In the genomic region with DNA sequence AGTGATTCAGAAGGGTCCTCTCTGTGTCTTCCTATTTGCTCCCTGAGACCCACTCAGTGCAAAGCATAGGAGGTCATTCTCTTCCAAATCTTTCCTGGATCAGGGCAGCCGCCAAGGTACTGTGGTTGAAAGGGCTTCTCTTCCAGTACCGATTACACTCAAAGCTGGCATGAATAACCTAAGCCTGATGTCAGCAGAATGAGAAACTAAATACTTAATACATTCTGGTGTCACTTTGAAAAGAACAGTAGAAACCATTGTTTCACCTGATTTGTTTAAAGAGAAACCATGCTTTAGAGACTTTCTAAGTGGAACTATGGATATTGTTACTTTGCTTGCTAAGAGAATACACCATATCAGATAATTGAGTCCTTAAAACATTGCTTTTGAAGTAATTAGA, we compare ENCODE assay signal across 12 cellular contexts. TPM values are rescaled to one million over a fixed set of nuclear protein-coding genes. Genes with fewer than 3 reads are reported as not detected.
A peak's percentile ranks its signal among the peaks of the same experiment; 100 is the strongest.
DNase-seq lines count a peak whose midpoint lies in the region; ATAC-seq and TF ChIP-seq lines count a peak whose summit lies in the region.
"Had no signal": no experiment of that assay in that cellular context is flagged by ENCODE, and none has a peak within 500 bp of the region (broad histone marks: within the 10 kb centered on the region; RNA-seq: fewer than 3 reads in every experiment).

No MANE protein-coding gene starts in this region.

- H3K36me3 ChIP-seq in Karpas-422 (ENCODE audit: insufficient read depth, low read length) (peaks cover 32% of the 10 kb centered on the region), mammary epithelial cell (ENCODE audit: insufficient read depth, low read length) (no peaks in the 10 kb centered on the region)

- H4K20me1 ChIP-seq in Karpas-422 (ENCODE audit: insufficient read depth, low read depth, low read length) (peaks cover 27% of the 10 kb centered on the region), mammary epithelial cell (ENCODE audit: insufficient read depth, low read length) (no peaks in the 10 kb centered on the region)

- no peaks in the 10 kb centered on the region for H3K27me3 ChIP-seq in Karpas-422 (ENCODE audit: low read length)
- H3K27me3 ChIP-seq in mammary epithelial cell (ENCODE audit: insufficient read depth, low read length) = no peaks in the 10 kb centered on the region

- dilution Hi-C loops in mammary epithelial cell (cut with HindIII; ENCODE audit: low sequenced_read_pairs) = loop anchor here (5.0 kb wide), 1 partner anchor 46 kb away; no protein-coding TSS in a partner anchor

- peak; percentile 49 for DNase-seq in ACHN
- DNase-seq in Karpas-422 = no peak
- DNase-seq in mammary epithelial cell = peak; percentile 68
- DNase-seq in kidney tubule cell (ENCODE audit: low spot score) = peak; percentile 70
- DNase-seq in Right ventricle myocardium superior = no peak
- no peak for DNase-seq in activated T-cell treated with anti-CD3 and anti-CD28 coated beads for 4 hours
- DNase-seq in SHP77 (lab: John Stamatoyannopoulos, UW) = no peak
- DNase-seq: natural killer cell; NCI-H187; stimulated activated CD4-positive, alpha-beta T cell treated with anti-CD3 and anti-CD28 coated beads, Interleukin-15, amount 100 ng/mL, for 24 hours; stimulated activated naive CD8-positive, alpha-beta T cell treated with anti-CD3 and anti-CD28 coated beads, Interleukin-15, Interleukin-2, amounts not matched to agents 100 U/mL and 50 U/mL, for 24 hours had no signal

- TF ChIP-seq CTCF in mammary epithelial cell (conservative IDR thresholded peaks at IDR 0.05 in 1 of 2, IDR thresholded peaks at IDR 0.05 in 1 of 2; ENCODE audit: extremely low read depth in 1 of 2, insufficient read depth in 1 of 2, low read depth in 1 of 2, low read length in 2 of 2) = no peak

- H3K4me2 ChIP-seq in Karpas-422 (ENCODE audit: low read depth, low read length, poor library complexity, severe bottlenecking) = peak overlapping the region; percentile 67
- H3K4me2 ChIP-seq in mammary epithelial cell (ENCODE audit: insufficient read depth, low read depth, low read length) = peak overlapping the region; percentile 78

- H3K4me1 ChIP-seq in Karpas-422 (ENCODE audit: low read length) (peaks cover 96% of the 10 kb centered on the region), mammary epithelial cell (ENCODE audit: insufficient read depth, low read length) (peaks cover 23% of the 10 kb centered on the region)

- TSS peak; percentile 78 for BruUV-seq in mammary epithelial cell (replicated peaks; lab: Mats Ljungman, UMichigan)

- WGBS in mammary epithelial cell (ENCODE audit: low coverage, missing lambda C conversion rate) = 14% methylated on average over 2 of the region's 2 CpGs

- H3K9me2 ChIP-seq in Karpas-422 (replicated peaks; ENCODE audit: insufficient read depth, low read length) = no peaks in the 10 kb centered on the region

- ATAC-seq in HG03045 (IDR thresholded peaks at IDR 0.05; ENCODE audit: unreplicated experiment) (no peak), Right ventricle myocardium superior (ENCODE audit: poor library complexity) (no peak)
- ATAC-seq: natural killer cell; stimulated activated naive CD8-positive, alpha-beta T cell treated with anti-CD3 and anti-CD28 coated beads, Interleukin-15, Interleukin-2, amounts not matched to agents 100 U/mL and 50 U/mL, for 24 hours had no signal

- H3K4me3 ChIP-seq in Karpas-422 (ENCODE audit: low read length) = peak overlapping the region; percentile 46; the same call in 1 of the 2 replicates
- H3K4me3 ChIP-seq in mammary epithelial cell (replicated peaks in 1 of 3; ENCODE audit: insufficient read depth in 1 of 3, low read depth in 2 of 3, low read length in 3 of 3) = no peak overlapping the region

- in situ Hi-C loops in ACHN (cut with HindIII; ENCODE audit: low pct_ligation_motif_present, low pct_unique_long_range_greater_than_20kb, low sequenced_read_pairs) = no loop called here
- in situ Hi-C loops in mammary epithelial cell (cut with MboI; ENCODE audit: low sequenced_read_pairs in 2 of 2) = no loop called here

- H2AFZ ChIP-seq in Karpas-422 (ENCODE audit: low read length) (no peak overlapping the region), mammary epithelial cell (ENCODE audit: low read depth, low read length) (no peak overlapping the region)

- intact Hi-C loops in mammary epithelial cell (cut with micrococcal nuclease) (no loop called here), Right ventricle myocardium superior (cut with DNase I) (no loop called here)

- H3K9me3 ChIP-seq in Karpas-422 (ENCODE audit: low read length) (no peaks in the 10 kb centered on the region), mammary epithelial cell (replicated peaks; ENCODE audit: insufficient read depth, low read length) (no peaks in the 10 kb centered on the region)

- H3K27ac ChIP-seq in Karpas-422 (ENCODE audit: low read length) (peak overlapping the region; percentile 95), mammary epithelial cell (ENCODE audit: insufficient read depth, low read depth, low read length) (peak overlapping the region; percentile 72)

- peaks cover 87% of the 10 kb centered on the region for H3K79me2 ChIP-seq in Karpas-422 (ENCODE audit: low read length)
- no peaks in the 10 kb centered on the region for H3K79me2 ChIP-seq in mammary epithelial cell (ENCODE audit: insufficient read depth, low read length)

- H3K9ac ChIP-seq in Karpas-422 (ENCODE audit: low read length) (peak overlapping the region; percentile 20), mammary epithelial cell (ENCODE audit: insufficient read depth, low read length) (no peak overlapping the region)

- CTCF ChIA-PET in mammary epithelial cell (lab: Charles Lee; ENCODE audit: low non-redundant PET) = interaction anchor here (0.6 kb wide), 3 partner anchors 51 to 840 kb away, joined by 3 to 5 read pairs (median 3); a partner anchor contains a TSS

RNA-seq across cellular contexts. Expression of a gene that starts 50.2 kb away (rescaled TPM):
- total RNA-seq in Karpas-422 (2014; rRNA removed; shearing (Covaris generic); ENCODE audit: low replicate concordance) = 61.6 and 130 TPM in 2 replicates
- total RNA-seq in mammary epithelial cell = 10 to 100 TPM; 43.2 to 44.9 TPM
- polyA plus RNA-seq in mammary epithelial cell = 53.1 TPM
- 15.9 TPM for polyA minus RNA-seq in mammary epithelial cell
- total RNA-seq in Right ventricle myocardium superior = 209 TPM

RNA-seq across cellular contexts. Expression of a gene that starts 50.8 kb away (rescaled TPM):
- 222 and 353 TPM in 2 replicates for total RNA-seq in Karpas-422 (2014; rRNA removed; shearing (Covaris generic); ENCODE audit: low replicate concordance)
- 10 to 100 TPM; 39.6 to 42.2 TPM for total RNA-seq in mammary epithelial cell
- polyA plus RNA-seq in mammary epithelial cell = 12.4 TPM
- 6.9 TPM for polyA minus RNA-seq in mammary epithelial cell
- total RNA-seq in Right ventricle myocardium superior = 12.0 TPM

Comparison
In these comparisons a context has a peak if more than half of its experiments do, and no peak if none do; other contexts are left out.
1. DNase-seq: peak in ACHN (single experiment), mammary epithelial cell (single experiment) and kidney tubule cell (single experiment); none in Karpas-422 (single experiment), Right ventricle myocardium superior (single experiment), activated T-cell treated with anti-CD3 and anti-CD28 coated beads for 4 hours (single experiment) and SHP77 (0 of 2).